In the genomic region with DNA sequence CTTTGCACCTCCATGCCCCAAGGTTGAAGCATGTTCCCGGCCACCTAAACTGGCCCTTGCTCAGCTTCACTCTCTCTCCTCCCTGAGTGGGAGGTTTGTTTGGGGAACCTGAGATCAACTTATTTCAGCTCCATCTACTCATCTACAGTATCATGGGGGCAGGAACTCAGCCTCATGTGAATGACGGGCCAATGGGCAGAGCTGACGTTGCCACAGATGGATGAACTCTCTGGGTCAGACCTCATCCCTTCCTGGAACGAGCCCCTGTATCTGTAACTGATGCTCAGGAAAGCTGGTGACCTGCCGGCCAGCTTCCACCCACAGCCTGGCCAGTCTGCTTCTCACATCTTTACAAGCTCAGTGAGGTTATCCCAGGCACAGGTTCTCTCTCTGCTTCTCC, we compare ENCODE assay signal across 28 cellular contexts.
"Had no signal": no experiment of that assay in that cellular context is flagged by ENCODE, and none has a peak within 500 bp of the region (broad histone marks: within the 10 kb centered on the region; RNA-seq: fewer than 3 reads in every experiment).

No MANE protein-coding gene starts in this region.

- H3K4me1 ChIP-seq: ascending aorta, breast epithelium, esophagus squamous epithelium, gastroesophageal sphincter had no signal

- H3K4me3 ChIP-seq: ascending aorta, breast epithelium, esophagus squamous epithelium, gastroesophageal sphincter had no signal

- DNase-seq: activated B cell treated with CpG ODN at 0.5 μM for 24 hours; activated CD4-positive, alpha-beta memory T cell treated with anti-CD3 and anti-CD28 coated beads, Interleukin-2, amount 10 ng/mL, durations not matched to agents 7 days and 5 days; activated CD4-positive, alpha-beta T cell treated with anti-CD3 and anti-CD28 coated beads for 36 hours; activated CD4-positive, alpha-beta T cell treated with anti-CD3 and anti-CD28 coated beads, Interleukin-2, amount 10 ng/mL, durations not matched to agents 24 days and 14 days; activated CD4-positive, alpha-beta T cell treated with anti-CD3 and anti-CD28 coated beads, Interleukin-2, amount 50 U/mL, for 4 hours; activated CD8-positive, alpha-beta memory T cell treated with anti-CD3 and anti-CD28 coated beads, Interleukin-2, amount 50 U/mL, for 48 hours; activated gamma-delta T cell; activated naive CD4-positive, alpha-beta T cell; activated naive CD4-positive, alpha-beta T cell treated with anti-CD3 and anti-CD28 coated beads, Interleukin-2, amount 10 ng/mL, durations not matched to agents 7 days and 5 days; activated naive CD8-positive, alpha-beta T cell treated with anti-CD3 and anti-CD28 coated beads, Interleukin-2, amount 10 ng/mL, durations not matched to agents 7 days and 5 days; activated T-cell treated with anti-CD3 and anti-CD28 coated beads for 4 hours; activated T-cell treated with anti-CD3 and anti-CD28 coated beads, Interleukin-2, amount 50 U/mL, for 24 hours; activated T-cell treated with anti-CD3 and anti-CD28 coated beads, Interleukin-2, amount 50 U/mL, for 72 hours; cortex of kidney; dermis blood vessel endothelial cell; effector CD8-positive, alpha-beta T cell; esophagus squamous epithelium; foreskin melanocyte; T-helper 1 cell; T-helper 17 cell; T1000; WERI-Rb-1 had no signal

- H3K36me3 ChIP-seq: ascending aorta, breast epithelium, esophagus squamous epithelium, gastroesophageal sphincter, WERI-Rb-1 had no signal

- H3K27me3 ChIP-seq: ascending aorta, esophagus squamous epithelium had no signal

- H3K27ac ChIP-seq: ascending aorta, breast epithelium, epithelial cell of prostate, esophagus squamous epithelium, gastroesophageal sphincter, WERI-Rb-1 had no signal

- H3K9me3 ChIP-seq: ascending aorta, breast epithelium, esophagus squamous epithelium, gastroesophageal sphincter had no signal

- ATAC-seq: activated CD4-positive, alpha-beta T cell treated with anti-CD3 and anti-CD28 coated beads for 36 hours; activated CD4-positive, CD25-positive, alpha-beta regulatory T cell treated with anti-CD3 and anti-CD28 coated beads, Interleukin-2, amount 50 U/mL, for 24 hours; activated naive CD4-positive, alpha-beta T cell treated with anti-CD3 and anti-CD28 coated beads, Interleukin-2, amount 50 U/mL, for 72 hours; activated T-cell treated with anti-CD3 and anti-CD28 coated beads, Interleukin-2, amount 50 U/mL, for 72 hours; gastroesophageal sphincter; T-helper 17 cell had no signal
